8 cellular contexts compared by ENCODE assay signal in the genomic region with DNA sequence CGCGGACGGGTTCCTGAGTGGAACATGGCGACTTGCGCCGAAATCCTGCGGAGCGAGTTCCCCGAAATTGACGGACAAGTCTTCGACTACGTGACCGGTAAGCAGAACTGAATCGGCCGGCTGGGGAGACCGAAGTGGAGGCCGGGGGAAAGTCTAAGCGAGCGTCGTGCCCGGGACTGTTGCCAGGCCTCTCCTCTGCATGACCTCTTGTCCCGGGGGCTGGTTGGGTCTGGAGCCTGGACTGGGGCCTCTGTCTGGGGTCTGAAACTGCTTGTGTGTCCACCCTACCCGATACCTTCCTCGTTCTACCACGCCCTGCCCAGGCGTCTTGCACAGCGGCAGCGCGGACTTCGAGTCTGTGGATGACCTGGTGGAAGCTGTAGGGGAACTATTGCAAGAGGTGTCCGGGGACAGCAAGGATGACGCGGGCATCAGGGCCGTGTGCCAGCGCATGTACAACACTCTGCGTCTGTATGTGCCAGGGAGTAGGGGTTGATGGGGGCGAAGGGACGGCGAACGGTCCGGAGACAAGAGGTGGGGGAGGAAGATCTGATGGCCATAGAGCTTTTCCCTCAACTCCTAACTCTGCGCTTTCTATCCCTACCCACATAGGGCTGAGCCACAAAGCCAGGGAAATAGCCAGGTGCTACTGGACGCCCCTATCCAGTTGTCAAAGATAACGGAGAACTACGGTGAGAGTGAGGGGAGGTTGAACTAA. TPM values are rescaled to one million over a fixed set of nuclear protein-coding genes. Genes with fewer than 3 reads are reported as not detected.
DNase-seq lines count a peak whose midpoint lies in the region; ATAC-seq and TF ChIP-seq lines count a peak whose summit lies in the region.

A gene with protein sequence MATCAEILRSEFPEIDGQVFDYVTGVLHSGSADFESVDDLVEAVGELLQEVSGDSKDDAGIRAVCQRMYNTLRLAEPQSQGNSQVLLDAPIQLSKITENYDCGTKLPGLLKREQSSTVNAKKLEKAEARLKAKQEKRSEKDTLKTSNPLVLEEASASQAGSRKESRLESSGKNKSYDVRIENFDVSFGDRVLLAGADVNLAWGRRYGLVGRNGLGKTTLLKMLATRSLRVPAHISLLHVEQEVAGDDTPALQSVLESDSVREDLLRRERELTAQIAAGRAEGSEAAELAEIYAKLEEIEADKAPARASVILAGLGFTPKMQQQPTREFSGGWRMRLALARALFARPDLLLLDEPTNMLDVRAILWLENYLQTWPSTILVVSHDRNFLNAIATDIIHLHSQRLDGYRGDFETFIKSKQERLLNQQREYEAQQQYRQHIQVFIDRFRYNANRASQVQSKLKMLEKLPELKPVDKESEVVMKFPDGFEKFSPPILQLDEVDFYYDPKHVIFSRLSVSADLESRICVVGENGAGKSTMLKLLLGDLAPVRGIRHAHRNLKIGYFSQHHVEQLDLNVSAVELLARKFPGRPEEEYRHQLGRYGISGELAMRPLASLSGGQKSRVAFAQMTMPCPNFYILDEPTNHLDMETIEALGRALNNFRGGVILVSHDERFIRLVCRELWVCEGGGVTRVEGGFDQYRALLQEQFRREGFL (plus strand): TSS at position 16 of the 718 bp plus-strand sequence. CDS start 9 bp downstream, at position 25.

- no peak for DNase-seq in CD8-positive, alpha-beta memory T cell
- DNase-seq in HT1080 (ENCODE audit: low read depth) = no peak
- peak; percentile 75 for DNase-seq in adipocyte (ENCODE audit: low read depth)
- peak in 2 of 3 donors; percentile 77 to 79 for DNase-seq in right cardiac atrium
- peak in 1 of 2 donors; percentile 60 for DNase-seq in gastrocnemius medialis
- DNase-seq in globus pallidus (ENCODE audit: low spot score) = no peak

- peak within 1 kb of the TSS; percentile 98 for H3K9ac ChIP-seq in adipocyte (ENCODE audit: low read length)

- TF ChIP-seq POLR2A in gastrocnemius medialis (IDR thresholded peaks at IDR 0.05) = peak; percentile 73 to 91

- H3K4me3 ChIP-seq in CD8-positive, alpha-beta memory T cell (ENCODE audit: low read length) = peak within 1 kb of the TSS; percentile 93
- H3K4me3 ChIP-seq in adipocyte (ENCODE audit: low read length) (peak within 1 kb of the TSS; percentile 93), right cardiac atrium (ENCODE audit: low read length) (peak within 1 kb of the TSS; percentile 85), gastrocnemius medialis (peak within 1 kb of the TSS; percentile 78 to 97 (median 90))

- H3K9me3 ChIP-seq in CD8-positive, alpha-beta memory T cell (ENCODE audit: low read length) = no peaks in the 10 kb centered on the region
- H3K9me3 ChIP-seq in adipocyte (ENCODE audit: control insufficient read depth, low read length) = no peaks in the 10 kb centered on the region
- H3K9me3 ChIP-seq in right cardiac atrium (ENCODE audit: control insufficient read depth, low read length) = no peaks in the 10 kb centered on the region
- H3K9me3 ChIP-seq in gastrocnemius medialis = no peaks in the 10 kb centered on the region

- H3K36me3 Mint-ChIP-seq in CD8-positive, alpha-beta memory T cell = peaks cover 0 to 84% (median 11%) of the 10 kb centered on the region in 3 donors

- CTCF ChIA-PET in CD8-positive, alpha-beta memory T cell (lab: Charles Lee) = interaction anchor here (1.5 to 2.0 kb wide), 3 partner anchors 41 to 63 kb away, joined by 4 to 7 read pairs (median 6); a partner anchor contains a TSS

- H3K4me1 ChIP-seq in CD8-positive, alpha-beta memory T cell (ENCODE audit: insufficient read depth, low read length) = peaks cover 21% of the 10 kb centered on the region
- H3K4me1 ChIP-seq in adipocyte (ENCODE audit: control insufficient read depth, insufficient read depth, low read length) (peaks cover 21% of the 10 kb centered on the region), right cardiac atrium (ENCODE audit: control insufficient read depth, insufficient read depth, low read length) (peaks cover 2% of the 10 kb centered on the region), gastrocnemius medialis (peaks cover 18 to 21% of the 10 kb centered on the region in 2 donors)

- peak within 1 kb of the TSS; percentile 95 to 98 (median 98) for H3K4me3 Mint-ChIP-seq in CD8-positive, alpha-beta memory T cell

- ATAC-seq in GM19455 (IDR thresholded peaks at IDR 0.05; ENCODE audit: unreplicated experiment) = peak; percentile 25
- peak; percentile 30 to 49 for ATAC-seq in right cardiac atrium
- peak; percentile 6 to 40 for ATAC-seq in gastrocnemius medialis
- ATAC-seq in HG02970 (IDR thresholded peaks at IDR 0.05; ENCODE audit: low FRiP score, unreplicated experiment) = no peak

- H3K27me3 ChIP-seq in CD8-positive, alpha-beta memory T cell (ENCODE audit: insufficient read depth, low read length, poor library complexity, severe bottlenecking) = no peaks in the 10 kb centered on the region
- H3K27me3 ChIP-seq in adipocyte (replicated peaks; ENCODE audit: control insufficient read depth, insufficient read depth, low read length) = no peaks in the 10 kb centered on the region
- H3K27me3 ChIP-seq in right cardiac atrium (ENCODE audit: control insufficient read depth, insufficient read depth) = no peaks in the 10 kb centered on the region
- H3K27me3 ChIP-seq in gastrocnemius medialis = no peaks in the 10 kb centered on the region

- peak within 1 kb of the TSS; percentile 69 for H3K27ac ChIP-seq in CD8-positive, alpha-beta memory T cell (ENCODE audit: low read depth, low read length)
- peak within 1 kb of the TSS; percentile 91 for H3K27ac ChIP-seq in right cardiac atrium (ENCODE audit: low read length)
- peak within 1 kb of the TSS; percentile 89 to 97 (median 96) for H3K27ac ChIP-seq in gastrocnemius medialis

- TF ChIP-seq CTCF in gastrocnemius medialis (IDR thresholded peaks at IDR 0.05 in 4 of 5, conservative IDR thresholded peaks at IDR 0.05 in 1 of 5) = no peak

- H3K36me3 ChIP-seq in CD8-positive, alpha-beta memory T cell (ENCODE audit: insufficient read depth, low read length) = peaks cover 58% of the 10 kb centered on the region
- H3K36me3 ChIP-seq in adipocyte (ENCODE audit: control insufficient read depth, insufficient read depth, low read length, severe bottlenecking) (peaks cover 79% of the 10 kb centered on the region), gastrocnemius medialis (peaks cover 3 to 74% of the 10 kb centered on the region in 2 donors)

- H3K27me3 Mint-ChIP-seq in CD8-positive, alpha-beta memory T cell = no peaks in the 10 kb centered on the region

- peaks cover 37 to 53% (median 44%) of the 10 kb centered on the region in 3 donors for H3K4me1 Mint-ChIP-seq in CD8-positive, alpha-beta memory T cell

- under 1% methylated on average over 45 of the region's 45 CpGs for WGBS in right cardiac atrium

- POLR2A ChIA-PET in CD8-positive, alpha-beta memory T cell (lab: Charles Lee) = interaction anchor here (0.6 to 1.2 kb wide), 7 partner anchors 10 to 351 kb away, joined by 3 to 6 read pairs (median 5); a partner anchor contains a TSS

- H3K27ac Mint-ChIP-seq in CD8-positive, alpha-beta memory T cell = peak within 1 kb of the TSS; percentile 89 to 99 (median 97)

- intact Hi-C loops in right cardiac atrium (cut with DNase I) = loop anchor here in 2 of 4 donors (5.0 to 10.0 kb wide), 2 partner anchors 39 to 108 kb away; a partner anchor contains a TSS
- intact Hi-C loops in gastrocnemius medialis (cut with DNase I; ENCODE audit: low total_unique reads) = loop anchor here (1.0 to 5.0 kb wide), 6 partner anchors 42 to 176 kb away; a partner anchor contains a TSS

- in situ Hi-C loops in gastrocnemius medialis (cut with MboI; ENCODE audit: low sequenced_read_pairs in 4 of 4) = loop anchor here in 2 of 4 donors (10.0 kb wide), 1 partner anchor 52 kb away; a partner anchor contains a TSS

- no peaks in the 10 kb centered on the region for H3K9me3 Mint-ChIP-seq in CD8-positive, alpha-beta memory T cell

RNA-seq across cellular contexts. Expression of the gene that starts here (rescaled TPM):
- 10 to 100 TPM; 70.8 to 70.9 TPM for total RNA-seq in CD8-positive, alpha-beta memory T cell
- polyA plus RNA-seq in CD8-positive, alpha-beta memory T cell = 54.5 TPM
- 49.1 and 72.9 TPM in 2 replicates for total RNA-seq in HT1080 (2014; rRNA removed; shearing (Covaris generic))
- 30.7 and 33.0 TPM in 2 replicates for polyA plus RNA-seq in HT1080 (2015; cell fraction: cytosol; rRNA removed)
- polyA plus RNA-seq in HT1080 (2015; cell fraction: nucleus; rRNA removed) = 146 and 166 TPM in 2 replicates
- total RNA-seq in right cardiac atrium (10 to 100 TPM; 59.2 to 72.9 (median 63.5) TPM), gastrocnemius medialis (10 to 100 TPM; 52.6 to 96.4 (median 63.2) TPM)
- polyA plus RNA-seq in right cardiac atrium = 50.9 TPM

Comparison
In these comparisons a context has a peak if more than half of its experiments do, and no peak if none do; other contexts are left out.
1. DNase-seq: peak in adipocyte (single experiment) and right cardiac atrium (2 of 3); none in CD8-positive, alpha-beta memory T cell (0 of 5), HT1080 (single experiment) and globus pallidus (single experiment).
2. Peak in every context shown above with its lines, with median percentiles within 50 percentile points of each other: H3K27ac ChIP-seq and H3K4me3 ChIP-seq.